Comparison of ENCODE assay signal across 25 cellular contexts in genomic region chr11:92045325-92045724, GRCh38.
"Had no signal": no experiment of that assay in that cellular context is flagged by ENCODE, and none has a peak within 500 bp of the region (broad histone marks: within the 10 kb centered on the region; RNA-seq: fewer than 3 reads in every experiment).

No MANE protein-coding gene starts in this region.

- DNase-seq: activated CD4-positive, alpha-beta T cell treated with anti-CD3 and anti-CD28 coated beads for 48 hours; activated CD4-positive, alpha-beta T cell treated with anti-CD3 and anti-CD28 coated beads, Interleukin-2, amount 50 U/mL, for 48 hours; activated CD4-positive, CD25-positive, alpha-beta regulatory T cell; activated CD8-positive, alpha-beta memory T cell treated with anti-CD3 and anti-CD28 coated beads for 24 hours; activated effector memory CD4-positive, alpha-beta T cell treated with Interleukin-2 at 50 U/mL for 16 hours; activated naive CD4-positive, alpha-beta T cell treated with Interleukin-2 at 50 U/mL for 16 hours; aorta; body of pancreas; colonic mucosa; effector CD8-positive, alpha-beta T cell; erythroblast; head of caudate nucleus; hippocampal formation; immature natural killer cell; kidney; naive thymus-derived CD8-positive, alpha-beta T cell; occipital lobe; psoas muscle; stimulated activated CD4-positive, alpha-beta T cell treated with anti-CD3 and anti-CD28 coated beads, Interleukin-15, amount 100 ng/mL, for 24 hours; stimulated activated CD4-positive, alpha-beta T cell treated with anti-CD3 and anti-CD28 coated beads, Interleukin-2, amount 100 ng/mL, for 24 hours; T-helper 1 cell; trophoblast cell had no signal

- H3K4me3 ChIP-seq: body of pancreas, colonic mucosa, psoas muscle, right atrium auricular region, thoracic aorta had no signal

- H3K27ac ChIP-seq: body of pancreas, colonic mucosa, parathyroid adenoma, psoas muscle, right atrium auricular region, thoracic aorta had no signal

- H3K36me3 ChIP-seq: colonic mucosa, right atrium auricular region, thoracic aorta had no signal

- H3K27me3 ChIP-seq: body of pancreas, colonic mucosa, right atrium auricular region had no signal

- ATAC-seq: body of pancreas; naive thymus-derived CD8-positive, alpha-beta T cell; psoas muscle had no signal

- H3K4me1 ChIP-seq: body of pancreas, colonic mucosa, parathyroid adenoma, psoas muscle, right atrium auricular region had no signal

- H3K9me3 ChIP-seq: body of pancreas, colonic mucosa, psoas muscle, right atrium auricular region, thoracic aorta had no signal
